In the genomic region with DNA sequence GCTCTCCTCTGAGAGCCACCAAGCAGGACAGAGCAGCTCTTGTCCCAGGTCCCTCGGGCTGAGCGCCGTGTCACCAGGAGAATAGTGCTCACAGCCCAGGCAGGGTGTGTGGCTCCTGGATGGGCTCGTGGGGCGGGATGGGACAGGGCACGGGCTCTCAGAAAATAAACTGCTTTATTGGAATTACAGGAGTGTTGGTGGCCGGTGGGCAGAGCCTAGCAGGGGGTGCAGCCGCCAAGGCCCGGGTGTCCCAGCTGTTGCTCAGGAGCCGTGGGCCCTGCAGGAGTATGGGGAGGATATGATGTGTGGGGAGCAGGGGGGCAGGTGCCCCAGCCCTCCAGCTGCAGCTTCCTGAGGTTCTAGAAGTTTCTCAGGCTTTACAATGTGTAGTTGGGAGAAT, we compare ENCODE assay signal across 1 cellular context.
A peak's percentile ranks its signal among the peaks of the same experiment; 100 is the strongest.
TF ChIP-seq lines count a peak whose summit lies in the region.

No MANE protein-coding gene starts in this region.

TF ChIP-seq in K562, 482 proteins besides CTCF, POLR2A, EP300 and RAD21:
- TF ChIP-seq KHSRP (IDR thresholded peaks at IDR 0.05) (no peak), POLR2G (IDR thresholded peaks at IDR 0.05; ENCODE audit: low read depth, low read length) (0 out of 2 replicates have a peak, but pooled peaks have one; percentile 0)
